ENCODE assay signal across 15 cellular contexts in the genomic region with DNA sequence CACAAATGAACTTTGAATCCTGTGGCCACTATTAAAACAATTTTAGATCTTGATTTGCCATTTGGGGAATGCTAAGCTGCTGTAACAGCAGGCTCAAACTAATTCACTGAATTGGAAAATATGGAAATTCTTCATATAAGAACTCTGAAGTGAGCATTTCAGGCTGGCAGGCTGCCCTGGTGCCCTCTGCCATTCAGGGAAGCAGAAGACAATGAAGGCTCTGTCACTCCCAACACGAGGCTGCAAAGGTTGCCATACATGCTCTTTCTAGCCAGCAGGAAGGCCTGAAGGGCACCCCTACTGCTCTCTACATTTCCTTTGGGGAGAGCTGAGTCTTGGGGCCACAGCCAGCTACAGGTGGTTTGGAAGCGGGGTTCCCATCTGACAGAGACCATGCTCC.
DNase-seq lines count a peak whose midpoint lies in the region; TF ChIP-seq lines count a peak whose summit lies in the region.
"Had no signal": no experiment of that assay in that cellular context is flagged by ENCODE, and none has a peak within 500 bp of the region (broad histone marks: within the 10 kb centered on the region; RNA-seq: fewer than 3 reads in every experiment).

No MANE protein-coding gene starts in this region.

- H2AFZ ChIP-seq in smooth muscle cell (ENCODE audit: low read depth) = no peak overlapping the region
- H2AFZ ChIP-seq in neural progenitor cell (replicated peaks) = no peak overlapping the region
- H2AFZ ChIP-seq: GM23338 had no signal

- H3F3A ChIP-seq in smooth muscle cell (ENCODE audit: low read depth) (peaks cover 9% of the 10 kb centered on the region), neural progenitor cell (ENCODE audit: low read depth) (no peaks in the 10 kb centered on the region)

- no peaks in the 10 kb centered on the region for H3K9me3 Mint-ChIP-seq in neural progenitor cell
- H3K9me3 Mint-ChIP-seq: GM23338, H9 had no signal

- 88% methylated on average over 2 of the region's 2 CpGs for WGBS in smooth muscle cell (ENCODE audit: low lambda C conversion rate)

- no peaks in the 10 kb centered on the region for H3K79me2 ChIP-seq in smooth muscle cell (ENCODE audit: low read depth)
- no peaks in the 10 kb centered on the region for H3K79me2 ChIP-seq in neural progenitor cell (ENCODE audit: low read depth)

- no peaks in the 10 kb centered on the region for H3K36me3 Mint-ChIP-seq in neural progenitor cell
- H3K36me3 Mint-ChIP-seq: CD8-positive, alpha-beta memory T cell had no signal

- no peaks in the 10 kb centered on the region for H3K36me3 ChIP-seq in smooth muscle cell (ENCODE audit: low read depth)
- H3K36me3 ChIP-seq in neural progenitor cell = no peaks in the 10 kb centered on the region
- H3K36me3 ChIP-seq: BLaER1 had no signal

- peaks cover 7% of the 10 kb centered on the region for H3K4me1 Mint-ChIP-seq in neural progenitor cell
- H3K4me1 Mint-ChIP-seq: B cell; CD8-positive, alpha-beta memory T cell; GM23338; H9 had no signal

- H3K27me3 ChIP-seq in smooth muscle cell (ENCODE audit: low read depth) (no peaks in the 10 kb centered on the region), neural progenitor cell (no peaks in the 10 kb centered on the region)
- H3K27me3 ChIP-seq: BLaER1 had no signal

- DNase-seq in DMS79 treated with DMSO at 0.1 percent for 48 hours (lab: John Stamatoyannopoulos, UW) (peak; percentile 14), DMS79 (lab: John Stamatoyannopoulos, UW) (no peak), foreskin melanocyte (peak; percentile 38), smooth muscle cell (lab: John Stamatoyannopoulos, UW; ENCODE audit: unreplicated experiment) (no peak), NCI-H1694 (lab: John Stamatoyannopoulos, UW) (no peak), neural progenitor cell (ENCODE audit: low spot score) (no peak)
- DNase-seq: CD8-positive, alpha-beta memory T cell had no signal

- H3K4me2 ChIP-seq in smooth muscle cell (no peak overlapping the region), neural progenitor cell (no peak overlapping the region)
- H3K4me2 ChIP-seq: BLaER1, GM23338 had no signal

- H3K4me1 ChIP-seq in smooth muscle cell (ENCODE audit: low read depth) (no peaks in the 10 kb centered on the region), neural progenitor cell (no peaks in the 10 kb centered on the region)
- H3K4me1 ChIP-seq: BLaER1 had no signal

- H3K4me3 ChIP-seq in smooth muscle cell (no peak overlapping the region), neural progenitor cell (no peak overlapping the region)
- H3K4me3 ChIP-seq: BLaER1, GM12878, GM23338 had no signal

- H3K4me3 Mint-ChIP-seq in neural progenitor cell = no peak overlapping the region
- H3K4me3 Mint-ChIP-seq: B cell; CD4-positive, CD25-positive, alpha-beta regulatory T cell; CD8-positive, alpha-beta memory T cell; GM23338; H9 had no signal

- no peaks in the 10 kb centered on the region for H4K20me1 ChIP-seq in smooth muscle cell (ENCODE audit: low read depth)
- no peaks in the 10 kb centered on the region for H4K20me1 ChIP-seq in neural progenitor cell (ENCODE audit: low read depth)
- H4K20me1 ChIP-seq: BLaER1 had no signal

- H3K27ac ChIP-seq in smooth muscle cell (ENCODE audit: low read depth) (peak overlapping the region; percentile 72), neural progenitor cell (no peak overlapping the region)
- H3K27ac ChIP-seq: 22Rv1, BLaER1, C4-2B had no signal

- peaks cover 3% of the 10 kb centered on the region for H3K27me3 Mint-ChIP-seq in neural progenitor cell (ENCODE audit: insufficient read depth, low read depth)
- H3K27me3 Mint-ChIP-seq: B cell; CD4-positive, CD25-positive, alpha-beta regulatory T cell; CD8-positive, alpha-beta memory T cell had no signal

- H3K9ac ChIP-seq in smooth muscle cell (ENCODE audit: low read depth) (no peak overlapping the region), neural progenitor cell (no peak overlapping the region)
- H3K9ac ChIP-seq: BLaER1 had no signal

- no peak overlapping the region for H3K27ac Mint-ChIP-seq in neural progenitor cell
- H3K27ac Mint-ChIP-seq: B cell; CD4-positive, CD25-positive, alpha-beta regulatory T cell; CD8-positive, alpha-beta memory T cell; GM23338; H9 had no signal

- TF ChIP-seq CTCF in smooth muscle cell (IDR thresholded peaks at IDR 0.05; ENCODE audit: borderline replicate concordance, insufficient read depth, poor library complexity, severe bottlenecking) (no peak), neural progenitor cell (IDR thresholded peaks at IDR 0.05) (no peak)

- no peaks in the 10 kb centered on the region for H3K9me3 ChIP-seq in smooth muscle cell (replicated peaks; ENCODE audit: low read depth)
- H3K9me3 ChIP-seq in neural progenitor cell (ENCODE audit: low read depth) = no peaks in the 10 kb centered on the region
- H3K9me3 ChIP-seq: BLaER1 had no signal

Comparison
In these comparisons a context has a peak if more than half of its experiments do, and no peak if none do; other contexts are left out.
1. DNase-seq: peak in DMS79 treated with DMSO at 0.1 percent for 48 hours (single experiment) and foreskin melanocyte (single experiment); none in DMS79 (single experiment), smooth muscle cell (single experiment), NCI-H1694 (single experiment) and neural progenitor cell (single experiment).